In the genomic region with DNA sequence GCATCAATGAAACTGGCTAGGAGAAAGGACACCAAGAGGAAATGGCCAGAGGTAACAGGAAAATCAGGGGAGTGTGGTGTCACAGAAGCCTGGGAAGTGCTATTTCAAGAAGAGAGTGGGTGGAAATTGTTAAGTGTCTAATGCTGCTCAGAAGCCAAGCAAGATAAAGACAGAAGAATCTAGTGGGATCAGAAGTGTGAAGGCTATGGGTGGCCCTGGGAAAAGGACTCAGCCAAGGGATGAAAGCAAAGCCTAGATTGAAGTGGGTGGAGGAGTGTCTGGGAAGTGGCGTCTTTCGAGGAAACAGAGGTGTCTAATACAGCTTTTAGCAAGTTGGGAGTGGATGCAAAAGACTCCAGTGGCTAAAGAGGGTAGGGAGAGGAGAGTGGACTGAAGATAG, we compare ENCODE assay signal across 19 cellular contexts. TPM values are rescaled to one million over a fixed set of nuclear protein-coding genes. Genes with fewer than 3 reads are reported as not detected.
DNase-seq lines count a peak whose midpoint lies in the region; ATAC-seq and TF ChIP-seq lines count a peak whose summit lies in the region.
"Had no signal": no experiment of that assay in that cellular context is flagged by ENCODE, and none has a peak within 500 bp of the region (broad histone marks: within the 10 kb centered on the region; RNA-seq: fewer than 3 reads in every experiment).

No MANE protein-coding gene starts in this region.

- no peaks in the 10 kb centered on the region for H3K79me1 ChIP-seq in H9 (ENCODE audit: insufficient read depth, low read depth, low read length, poor library complexity, severe bottlenecking)

- H3K27ac Mint-ChIP-seq in H9: peak overlapping the region in 2 of 3 experiments; percentile 12 to 44; a peak in 2 of 7 replicates
- peak overlapping the region; percentile 5 for H3K27ac Mint-ChIP-seq in activated naive CD8-positive, alpha-beta T cell treated with anti-CD3 and anti-CD28 coated beads, Interleukin-2, amount 50 U/mL, for 24 hours

- no peak overlapping the region for H2BK12ac ChIP-seq in H9 (ENCODE audit: insufficient read length, low read depth, low read length)

- H2AFZ ChIP-seq in H9 (ENCODE audit: low read length): no peak overlapping the region
- H2AFZ ChIP-seq: PC-9 had no signal

- H4K8ac ChIP-seq in H9 (replicated peaks; ENCODE audit: insufficient read length, low read depth, low read length): no peak overlapping the region

- peak overlapping the region; percentile 30 for H2BK5ac ChIP-seq in H9 (ENCODE audit: insufficient read length, low read length)

- ATAC-seq in activated naive CD8-positive, alpha-beta T cell treated with anti-CD3 and anti-CD28 coated beads, Interleukin-2, amount 50 U/mL, for 24 hours: no peak
- ATAC-seq in lower lobe of right lung (no peak), GM19452 (IDR thresholded peaks at IDR 0.05; ENCODE audit: unreplicated experiment) (no peak), HG02840 (IDR thresholded peaks at IDR 0.05; ENCODE audit: low FRiP score, unreplicated experiment) (no peak)

- no peaks in the 10 kb centered on the region for H3K4me1 ChIP-seq in H9 (ENCODE audit: insufficient read depth, low read length)
- peaks cover 19% of the 10 kb centered on the region for H3K4me1 ChIP-seq in lower lobe of right lung

- no peak overlapping the region for H4K5ac ChIP-seq in H9 (ENCODE audit: insufficient read length, low read depth, low read length)

- H3K18ac ChIP-seq in H9 (ENCODE audit: insufficient read length, low read depth, low read length): no peak overlapping the region

- TF ChIP-seq CTCF in H9 (conservative IDR thresholded peaks at IDR 0.05) (no peak), lower lobe of right lung (IDR thresholded peaks at IDR 0.05) (no peak)

- H2BK20ac ChIP-seq in H9 (ENCODE audit: low read depth, low read length, poor library complexity, severe bottlenecking): no peak overlapping the region

- no peaks in the 10 kb centered on the region for H3K9me3 ChIP-seq in H9 (ENCODE audit: control insufficient read depth, low read depth, low read length)
- no peaks in the 10 kb centered on the region for H3K9me3 ChIP-seq in lower lobe of right lung
- H3K9me3 ChIP-seq: BLaER1 had no signal

- WGBS in H9 (ENCODE audit: extremely low coverage, insufficient read length, low lambda C conversion rate): no CpG with 5 or more reads among the region's 2 CpGs

- H3K79me2 ChIP-seq in H9 (ENCODE audit: insufficient read depth, low read length): no peaks in the 10 kb centered on the region

- H4K20me1 ChIP-seq in H9 (ENCODE audit: control insufficient read depth, insufficient read depth, insufficient read length): no peaks in the 10 kb centered on the region

- intact Hi-C loops in lower lobe of right lung (cut with DNase I): no loop called here

- no peaks in the 10 kb centered on the region for H3K9me3 Mint-ChIP-seq in H9
- no peaks in the 10 kb centered on the region for H3K9me3 Mint-ChIP-seq in activated naive CD8-positive, alpha-beta T cell treated with anti-CD3 and anti-CD28 coated beads, Interleukin-2, amount 50 U/mL, for 24 hours

- no peaks in the 10 kb centered on the region for H3K27me3 ChIP-seq in H9 (ENCODE audit: insufficient read depth, low read length)
- H3K27me3 ChIP-seq in lower lobe of right lung (ENCODE audit: low read depth): no peaks in the 10 kb centered on the region
- H3K27me3 ChIP-seq: BLaER1 had no signal

- H3K4me3 Mint-ChIP-seq in H9: no peak overlapping the region
- no peak overlapping the region for H3K4me3 Mint-ChIP-seq in activated naive CD8-positive, alpha-beta T cell treated with anti-CD3 and anti-CD28 coated beads, Interleukin-2, amount 50 U/mL, for 24 hours

- H3K27ac ChIP-seq in H9 (ENCODE audit: insufficient read length, low read depth, low read length) (no peak overlapping the region), lower lobe of right lung (peak overlapping the region; percentile 42)
- H3K27ac ChIP-seq: BLaER1, PC-9 had no signal

- H3K4me1 Mint-ChIP-seq in H9: peaks cover 8 to 9% of the 10 kb centered on the region in 2 experiments
- peaks cover 6% of the 10 kb centered on the region for H3K4me1 Mint-ChIP-seq in activated naive CD8-positive, alpha-beta T cell treated with anti-CD3 and anti-CD28 coated beads, Interleukin-2, amount 50 U/mL, for 24 hours

- H3K23me2 ChIP-seq in H9 (ENCODE audit: insufficient read length, low read depth, low read length, poor library complexity, severe bottlenecking): no peaks in the 10 kb centered on the region

- H2BK120ac ChIP-seq in H9 (ENCODE audit: low read depth, low read length, poor library complexity, severe bottlenecking): no peak overlapping the region

- DNase-seq in NCI-H82 (lab: John Stamatoyannopoulos, UW) (peak; percentile 6), NCI-H82 treated with DMSO at 0.1 percent for 48 hours (lab: John Stamatoyannopoulos, UW; ENCODE audit: unreplicated experiment) (no peak), H9 (no peak), lower lobe of right lung (no peak), HuH-7 (ENCODE audit: low spot score) (no peak)
- DNase-seq in activated naive CD8-positive, alpha-beta T cell treated with anti-CD3 and anti-CD28 coated beads, Interleukin-2, amount 50 U/mL, for 24 hours: no peak
- DNase-seq: 8988T, DMS153, EL, H7, NCI-H1436, NCI-H2081, NCI-H226, NCI-H526 treated with DMSO at 0.1 percent for 48 hours had no signal

- no peak overlapping the region for H3K23ac ChIP-seq in H9 (ENCODE audit: insufficient read length, low read depth, low read length)

- H3K9ac ChIP-seq in H9 (ENCODE audit: extremely low read depth, insufficient read length, low read length): no peak overlapping the region
- H3K9ac ChIP-seq: BLaER1 had no signal

- H3K36me3 Mint-ChIP-seq in H9 (ENCODE audit: insufficient read depth in 1 of 3, low read depth in 3 of 3): peaks cover 9 to 23% (median 10%) of the 10 kb centered on the region in 3 experiments; a peak in 6 of 7 replicates
- peaks cover 32% of the 10 kb centered on the region for H3K36me3 Mint-ChIP-seq in activated naive CD8-positive, alpha-beta T cell treated with anti-CD3 and anti-CD28 coated beads, Interleukin-2, amount 50 U/mL, for 24 hours (ENCODE audit: low read depth)

- no peak overlapping the region for H2AK5ac ChIP-seq in H9 (ENCODE audit: insufficient read length, low read length)

- H3T11ph ChIP-seq in H9 (ENCODE audit: low read length): no peak overlapping the region

- no peak overlapping the region for H3K4me3 ChIP-seq in lower lobe of right lung
- H3K4me3 ChIP-seq: BLaER1, PC-9 had no signal

- H3K4me2 ChIP-seq in H9 (ENCODE audit: insufficient read depth, insufficient read length, low read length): no peak overlapping the region
- H3K4me2 ChIP-seq: BLaER1, PC-9 had no signal

- H3K56ac ChIP-seq in H9 (ENCODE audit: insufficient read length, low read depth, low read length): no peak overlapping the region

- no peak overlapping the region for H3K4ac ChIP-seq in H9 (ENCODE audit: low read depth, low read length)

- peaks cover 25% of the 10 kb centered on the region for H3K36me3 ChIP-seq in lower lobe of right lung

- no peak overlapping the region for H4K91ac ChIP-seq in H9 (ENCODE audit: insufficient read length, low read depth, low read length)

- H3K14ac ChIP-seq in H9 (ENCODE audit: insufficient read depth, low read length): no peak overlapping the region

- H3K27me3 Mint-ChIP-seq in H9 (ENCODE audit: low read depth): no peaks in the 10 kb centered on the region
- H3K27me3 Mint-ChIP-seq in activated naive CD8-positive, alpha-beta T cell treated with anti-CD3 and anti-CD28 coated beads, Interleukin-2, amount 50 U/mL, for 24 hours: no peaks in the 10 kb centered on the region

- no peak overlapping the region for H2BK15ac ChIP-seq in H9 (ENCODE audit: low read depth, low read length)

RNA-seq across cellular contexts. Expression of a gene that starts 13.4 kb away (rescaled TPM):
- not detected in 2 replicates for total RNA-seq in H9 (2021)
- not detected for total RNA-seq in lower lobe of right lung
- total RNA-seq: H7, HT1080, PC-9 had no signal

RNA-seq across cellular contexts. Expression of a gene that starts 20.4 kb away (rescaled TPM):
- total RNA-seq in H9 (2021) (12.4 and 13.5 TPM in 2 replicates), lower lobe of right lung (15.4 TPM)

RNA-seq across cellular contexts. Expression of a gene that starts 34.3 kb away (rescaled TPM):
- total RNA-seq in H9 (2021) (224 and 228 TPM in 2 replicates), lower lobe of right lung (170 TPM)
